Comparison of ENCODE assay signal across 21 cellular contexts in the genomic region with DNA sequence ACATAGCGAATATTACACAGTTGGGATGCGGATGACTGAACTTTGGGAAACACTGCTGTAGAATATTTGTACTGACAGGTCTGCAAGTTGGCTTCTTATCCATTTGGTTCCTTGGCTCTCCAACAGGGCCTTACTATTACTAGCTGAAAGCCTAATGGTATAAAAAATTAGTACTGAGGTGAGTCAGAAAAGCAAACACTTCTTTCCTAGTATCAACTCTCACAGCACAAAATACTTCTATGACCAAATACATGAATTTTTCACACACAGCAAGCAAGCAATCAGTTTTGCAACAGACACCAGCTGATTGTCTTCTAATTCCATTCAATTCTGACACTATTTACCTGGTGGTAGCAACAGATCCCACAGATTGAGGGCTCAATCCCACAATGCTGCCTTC.
"Had no signal": no experiment of that assay in that cellular context is flagged by ENCODE, and none has a peak within 500 bp of the region (broad histone marks: within the 10 kb centered on the region; RNA-seq: fewer than 3 reads in every experiment).

No MANE protein-coding gene starts in this region.

- ATAC-seq: natural killer cell treated with Interleukin-12 subunit alpha and Interleukin-12 subunit beta and Interleukin-15 and Interleukin-18, amount 100 ng/mL, for 72 hours; psoas muscle; right cardiac atrium; right lobe of liver; stimulated activated effector memory CD8-positive, alpha-beta T cell treated with anti-CD3 and anti-CD28 coated beads, Interleukin-12 subunit alpha, Interleukin-12 subunit beta, amount 100 ng/mL, for 72 hours; stimulated activated naive B cell treated with anti-CD40 and anti-IgM and Interleukin-4, amounts not matched to agents 10 μg/mL and 1 μg/mL and 100 μg/mL, for 72 hours had no signal

- FAIRE-seq: small intestine, urothelium cell line had no signal

- DNase-seq: nephron progenitor cell; nucleus accumbens; posterior cingulate gyrus; psoas muscle; right cardiac atrium; right lobe of liver; sigmoid colon; small intestine; stimulated activated CD4-positive, alpha-beta T cell treated with anti-CD3 and anti-CD28 coated beads, Interleukin-15, amount 100 ng/mL, for 24 hours; stimulated activated CD4-positive, alpha-beta T cell treated with anti-CD3 and anti-CD28 coated beads, Interleukin-2, amount 100 ng/mL, for 24 hours; stimulated activated CD4-positive, alpha-beta T cell treated with anti-CD3 and anti-CD28 coated beads, Interleukin-2, amount 100 ng/mL, for 48 hours; stimulated activated CD4-positive, alpha-beta T cell treated with anti-CD3 and anti-CD28 coated beads, Interleukin-4, amount 100 ng/mL, for 24 hours; stimulated activated naive B cell treated with anti-CD40 and anti-IgM and Interleukin-4, amounts not matched to agents 10 μg/mL and 1 μg/mL and 100 μg/mL, for 72 hours; stimulated activated naive CD4-positive, alpha-beta T cell treated with Interleukin-2 at 50 U/mL for 16 hours; stomach; thyroid gland; trophoblast cell; upper lobe of left lung had no signal
